22 cellular contexts compared by ENCODE assay signal in the genomic region with DNA sequence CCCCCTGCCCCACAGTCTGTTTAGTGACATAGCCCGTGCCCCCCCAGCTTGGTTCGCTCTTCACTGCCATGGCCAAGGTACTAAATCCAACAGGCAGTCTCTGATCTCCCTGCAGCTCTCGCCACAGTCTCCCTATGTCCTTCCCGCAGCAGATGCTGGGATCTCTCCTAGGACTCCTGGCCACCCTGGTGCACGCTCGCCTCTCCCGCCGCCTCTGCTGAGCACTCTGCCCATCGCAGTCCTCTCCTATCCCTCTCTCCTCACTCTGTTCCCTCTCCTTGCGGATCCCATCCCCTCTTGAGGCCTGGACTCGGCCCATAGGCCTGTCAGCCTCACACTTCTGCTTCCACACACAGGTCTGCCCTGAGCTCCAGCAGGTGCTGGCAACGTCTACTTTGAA.
"Had no signal": no experiment of that assay in that cellular context is flagged by ENCODE, and none has a peak within 500 bp of the region (broad histone marks: within the 10 kb centered on the region; RNA-seq: fewer than 3 reads in every experiment).

No MANE protein-coding gene starts in this region.

- ATAC-seq: esophagus mucosa, gastrocnemius medialis, heart right ventricle, left colon, left lobe of liver, left ventricle myocardium superior, lower lobe of right lung had no signal

- DNase-seq: dermis blood vessel endothelial cell; dorsolateral prefrontal cortex; effector CD4-positive, alpha-beta T cell; effector memory CD4-positive, alpha-beta T cell; erythroblast; esophagus squamous epithelium; foreskin fibroblast; foreskin melanocyte; gastrocnemius medialis; glutamatergic neuron; head of caudate nucleus; heart right ventricle; hippocampal formation; left colon; left ventricle myocardium superior; lower lobe of right lung; mesendoderm; midbrain had no signal

- H3K9me3 ChIP-seq: gastrocnemius medialis, lower lobe of right lung had no signal

- H3K27ac ChIP-seq: coronary artery, dorsolateral prefrontal cortex, epithelial cell of prostate, esophagus squamous epithelium, gastrocnemius medialis, heart right ventricle, lower lobe of right lung had no signal

- H3K27me3 ChIP-seq: gastrocnemius medialis had no signal

- H3K36me3 ChIP-seq: esophagus squamous epithelium, gastrocnemius medialis, heart right ventricle, lower lobe of right lung had no signal

- H3K4me1 ChIP-seq: esophagus squamous epithelium, gastrocnemius medialis, heart right ventricle, lower lobe of right lung had no signal

- H3K4me3 ChIP-seq: coronary artery, dorsolateral prefrontal cortex, esophagus squamous epithelium, gastrocnemius medialis, heart right ventricle, lower lobe of right lung had no signal
